ENCODE assay signal across 11 cellular contexts in the genomic region with DNA sequence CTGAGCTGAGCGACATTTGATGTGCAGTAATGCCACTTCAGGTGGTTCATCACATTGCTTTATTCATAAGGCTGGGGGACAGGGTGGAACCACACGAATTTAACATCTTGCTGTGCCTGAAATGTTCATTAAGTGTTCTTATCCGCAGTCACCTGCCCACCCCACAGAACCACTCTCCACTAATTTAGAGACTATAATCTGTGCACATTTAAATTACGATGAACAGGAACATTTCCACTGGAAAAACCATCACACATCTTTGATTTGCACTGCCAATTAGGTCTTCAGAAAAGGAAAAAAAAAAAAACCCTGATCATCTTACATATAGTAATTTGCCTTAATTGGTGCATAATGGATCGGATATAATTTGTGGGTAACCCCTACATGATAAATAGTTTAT. TPM values are rescaled to one million over a fixed set of nuclear protein-coding genes. Genes with fewer than 3 reads are reported as not detected.
DNase-seq lines count a peak whose midpoint lies in the region; ATAC-seq and TF ChIP-seq lines count a peak whose summit lies in the region.
"Had no signal": no experiment of that assay in that cellular context is flagged by ENCODE, and none has a peak within 500 bp of the region (broad histone marks: within the 10 kb centered on the region; RNA-seq: fewer than 3 reads in every experiment).

No MANE protein-coding gene starts in this region.

- H3K4me3 ChIP-seq in CD4-positive, alpha-beta memory T cell (ENCODE audit: low read length in 2 of 2), result no peak overlapping the region
- H3K4me3 ChIP-seq in naive thymus-derived CD4-positive, alpha-beta T cell (ENCODE audit: low read length), result no peak overlapping the region

- H3K4me3 Mint-ChIP-seq in CD4-positive, alpha-beta memory T cell, result peak overlapping the region in 5 of 8 donors; percentile 10 to 34 (median 12)
- H3K4me3 Mint-ChIP-seq in HFFc6, result peak overlapping the region; percentile 91
- H3K4me3 Mint-ChIP-seq in activated T-helper 1 cell treated with anti-CD3 and anti-CD28 coated beads, Interleukin-12 subunit alpha, Interleukin-12 subunit beta, Interleukin-2, Interleukin-4 antibody, amounts not matched to agents 30 ng/mL and 10 ng/mL and 1 ng/mL, durations not matched to agents 14 hours and 24 hours and 36 hours, result peak overlapping the region; percentile 59
- peak overlapping the region; percentile 1 to 92 (median 70) for H3K4me3 Mint-ChIP-seq in naive thymus-derived CD4-positive, alpha-beta T cell

- DNase-seq in CD4-positive, alpha-beta memory T cell, result no peak
- no peak for DNase-seq in HFFc6
- no peak for DNase-seq in activated T-helper 1 cell treated with anti-CD3 and anti-CD28 coated beads, Interleukin-12 subunit alpha, Interleukin-12 subunit beta, Interleukin-2, Interleukin-4 antibody, amounts not matched to agents 30 ng/mL and 10 ng/mL and 1 ng/mL, durations not matched to agents 14 hours and 24 hours and 36 hours (ENCODE audit: low spot score)
- no peak for DNase-seq in naive thymus-derived CD4-positive, alpha-beta T cell
- no peak for DNase-seq in pons (ENCODE audit: low spot score)
- DNase-seq in RKO (ENCODE audit: low spot score), result no peak
- DNase-seq: DMS79; posterior cingulate gyrus; SHP77 treated with DMSO at 0.1 percent for 48 hours; stimulated activated CD4-positive, alpha-beta T cell treated with anti-CD3 and anti-CD28 coated beads, Interleukin-2, amount 100 ng/mL, for 24 hours had no signal

- H3K9me3 Mint-ChIP-seq in CD4-positive, alpha-beta memory T cell, result no peaks in the 10 kb centered on the region
- no peaks in the 10 kb centered on the region for H3K9me3 Mint-ChIP-seq in HFFc6
- H3K9me3 Mint-ChIP-seq in activated T-helper 1 cell treated with anti-CD3 and anti-CD28 coated beads, Interleukin-12 subunit alpha, Interleukin-12 subunit beta, Interleukin-2, Interleukin-4 antibody, amounts not matched to agents 30 ng/mL and 10 ng/mL and 1 ng/mL, durations not matched to agents 14 hours and 24 hours and 36 hours, result no peaks in the 10 kb centered on the region
- no peaks in the 10 kb centered on the region for H3K9me3 Mint-ChIP-seq in naive thymus-derived CD4-positive, alpha-beta T cell

- no peak for ATAC-seq in naive thymus-derived CD4-positive, alpha-beta T cell
- no peak for ATAC-seq in GM19328 (IDR thresholded peaks at IDR 0.05; ENCODE audit: unreplicated experiment)

- no peaks in the 10 kb centered on the region for H3K36me3 ChIP-seq in CD4-positive, alpha-beta memory T cell (ENCODE audit: insufficient read depth, low read length)
- peaks cover 0 to 3% (median 0%) of the 10 kb centered on the region in 3 experiments for H3K36me3 ChIP-seq in naive thymus-derived CD4-positive, alpha-beta T cell (ENCODE audit: control insufficient read depth in 2 of 3, insufficient read depth in 3 of 3, low read length in 3 of 3)

- H3K27me3 Mint-ChIP-seq in CD4-positive, alpha-beta memory T cell, result no peaks in the 10 kb centered on the region
- no peaks in the 10 kb centered on the region for H3K27me3 Mint-ChIP-seq in HFFc6 (ENCODE audit: insufficient read depth)
- peaks cover 9% of the 10 kb centered on the region for H3K27me3 Mint-ChIP-seq in activated T-helper 1 cell treated with anti-CD3 and anti-CD28 coated beads, Interleukin-12 subunit alpha, Interleukin-12 subunit beta, Interleukin-2, Interleukin-4 antibody, amounts not matched to agents 30 ng/mL and 10 ng/mL and 1 ng/mL, durations not matched to agents 14 hours and 24 hours and 36 hours (ENCODE audit: insufficient read depth)
- H3K27me3 Mint-ChIP-seq in naive thymus-derived CD4-positive, alpha-beta T cell, result peaks cover 0 to 8% (median 0%) of the 10 kb centered on the region in 5 donors

- intact Hi-C loops in CD4-positive, alpha-beta memory T cell (cut with micrococcal nuclease), result no loop called here
- intact Hi-C loops in activated T-helper 1 cell treated with anti-CD3 and anti-CD28 coated beads, Interleukin-12 subunit alpha, Interleukin-12 subunit beta, Interleukin-2, Interleukin-4 antibody, amounts not matched to agents 30 ng/mL and 10 ng/mL and 1 ng/mL, durations not matched to agents 14 hours and 24 hours and 36 hours (cut with micrococcal nuclease), result loop anchor here (5.0 to 10.0 kb wide), 4 partner anchors 179 to 1071 kb away; a partner anchor contains a TSS
- intact Hi-C loops in naive thymus-derived CD4-positive, alpha-beta T cell (cut with micrococcal nuclease), result loop anchor here in 1 of 2 donors (10.0 kb wide), 1 partner anchor 1071 kb away; a partner anchor contains a TSS

- no peaks in the 10 kb centered on the region for H3K9me3 ChIP-seq in CD4-positive, alpha-beta memory T cell (ENCODE audit: control insufficient read depth in 1 of 2, low read length in 2 of 2)
- H3K9me3 ChIP-seq in naive thymus-derived CD4-positive, alpha-beta T cell (ENCODE audit: control insufficient read depth in 2 of 3, low read length in 3 of 3), result no peaks in the 10 kb centered on the region

- H3K27me3 ChIP-seq in CD4-positive, alpha-beta memory T cell (ENCODE audit: insufficient read depth, low read length), result no peaks in the 10 kb centered on the region
- H3K27me3 ChIP-seq in naive thymus-derived CD4-positive, alpha-beta T cell (ENCODE audit: control insufficient read depth in 2 of 2, insufficient read depth in 2 of 2, low read length in 2 of 2), result no peaks in the 10 kb centered on the region

- CTCF ChIA-PET in CD4-positive, alpha-beta memory T cell (lab: Charles Lee; ENCODE audit: partially characterized antibody), result interaction anchor here (0.9 kb wide), 1 partner anchor 73 kb away, joined by 5 read pairs; no protein-coding TSS in a partner anchor
- CTCF ChIA-PET in naive thymus-derived CD4-positive, alpha-beta T cell (lab: Charles Lee), result interaction anchor here (0.6 to 0.8 kb wide), 2 partner anchors 31 to 136 kb away, joined by 3 to 4 read pairs; no protein-coding TSS in a partner anchor

- POLR2A ChIA-PET in CD4-positive, alpha-beta memory T cell (lab: Charles Lee; ENCODE audit: partially characterized antibody), result no interaction called here
- POLR2A ChIA-PET in naive thymus-derived CD4-positive, alpha-beta T cell (lab: Charles Lee), result interaction anchor here (0.6 to 1.1 kb wide), 3 partner anchors 12 to 32 kb away, joined by 3 to 5 read pairs (median 3); no protein-coding TSS in a partner anchor

- H3K27ac Mint-ChIP-seq in CD4-positive, alpha-beta memory T cell, result no peak overlapping the region
- H3K27ac Mint-ChIP-seq in HFFc6, result no peak overlapping the region
- no peak overlapping the region for H3K27ac Mint-ChIP-seq in activated T-helper 1 cell treated with anti-CD3 and anti-CD28 coated beads, Interleukin-12 subunit alpha, Interleukin-12 subunit beta, Interleukin-2, Interleukin-4 antibody, amounts not matched to agents 30 ng/mL and 10 ng/mL and 1 ng/mL, durations not matched to agents 14 hours and 24 hours and 36 hours
- H3K27ac Mint-ChIP-seq in naive thymus-derived CD4-positive, alpha-beta T cell, result peak overlapping the region in 1 of 9 donors; percentile 36

- peaks cover 4 to 41% (median 20%) of the 10 kb centered on the region in 4 donors for H3K4me1 Mint-ChIP-seq in CD4-positive, alpha-beta memory T cell
- peaks cover 86% of the 10 kb centered on the region for H3K4me1 Mint-ChIP-seq in HFFc6 (ENCODE audit: low read depth)
- H3K4me1 Mint-ChIP-seq in activated T-helper 1 cell treated with anti-CD3 and anti-CD28 coated beads, Interleukin-12 subunit alpha, Interleukin-12 subunit beta, Interleukin-2, Interleukin-4 antibody, amounts not matched to agents 30 ng/mL and 10 ng/mL and 1 ng/mL, durations not matched to agents 14 hours and 24 hours and 36 hours (ENCODE audit: low read depth), result peaks cover 84% of the 10 kb centered on the region
- peaks cover 36 to 88% (median 73%) of the 10 kb centered on the region in 7 donors for H3K4me1 Mint-ChIP-seq in naive thymus-derived CD4-positive, alpha-beta T cell

- TF ChIP-seq CTCF in HFFc6 (IDR thresholded peaks at IDR 0.05), result no peak

- H3K27ac ChIP-seq in CD4-positive, alpha-beta memory T cell (ENCODE audit: low read depth, low read length), result no peak overlapping the region
- no peak overlapping the region for H3K27ac ChIP-seq in naive thymus-derived CD4-positive, alpha-beta T cell (ENCODE audit: low read depth, low read length)

- H3K4me1 ChIP-seq in CD4-positive, alpha-beta memory T cell (ENCODE audit: insufficient read depth, low read length), result peaks cover 15% of the 10 kb centered on the region
- peaks cover 0 to 37% of the 10 kb centered on the region in 2 donors for H3K4me1 ChIP-seq in naive thymus-derived CD4-positive, alpha-beta T cell (ENCODE audit: control insufficient read depth in 2 of 2, insufficient read depth in 2 of 2, low read length in 2 of 2)

- H3K36me3 Mint-ChIP-seq in CD4-positive, alpha-beta memory T cell, result peaks cover 0 to 1% of the 10 kb centered on the region in 2 donors
- H3K36me3 Mint-ChIP-seq in HFFc6 (ENCODE audit: low read depth), result peaks cover under 1% of the 10 kb centered on the region; the same call in 1 of the 2 replicates
- H3K36me3 Mint-ChIP-seq in activated T-helper 1 cell treated with anti-CD3 and anti-CD28 coated beads, Interleukin-12 subunit alpha, Interleukin-12 subunit beta, Interleukin-2, Interleukin-4 antibody, amounts not matched to agents 30 ng/mL and 10 ng/mL and 1 ng/mL, durations not matched to agents 14 hours and 24 hours and 36 hours (ENCODE audit: low read depth), result peaks cover 15% of the 10 kb centered on the region
- peaks cover 0 to 6% (median 5%) of the 10 kb centered on the region in 5 donors for H3K36me3 Mint-ChIP-seq in naive thymus-derived CD4-positive, alpha-beta T cell

RNA-seq across cellular contexts. Expression of a gene that starts 2.3 kb away (rescaled TPM):
- total RNA-seq in CD4-positive, alpha-beta memory T cell, result 10 to 100 TPM; 17.2 to 19.6 TPM
- 10 to 100 TPM; 10.4 to 15.6 TPM for polyA plus RNA-seq in CD4-positive, alpha-beta memory T cell
- 10 to 100 TPM; 32.9 to 51.4 (median 42.7) TPM for total RNA-seq in HFFc6 (2021; fragmentation: NEBNext Ultra II Directional; extraction: Animal tissue kit (Norgen Biotek cat#: 25700))
- 102 and 113 TPM in 2 replicates for total RNA-seq in activated T-helper 1 cell treated with anti-CD3 and anti-CD28 coated beads, Interleukin-12 subunit alpha, Interleukin-12 subunit beta, Interleukin-2, Interleukin-4 antibody, amounts not matched to agents 30 ng/mL and 10 ng/mL and 1 ng/mL, durations not matched to agents 14 hours and 24 hours and 36 hours
- 10 to 100 TPM; 24.3 to 47.0 (median 41.0) TPM for total RNA-seq in naive thymus-derived CD4-positive, alpha-beta T cell
- 10 to 100 TPM; 51.1 to 70.4 TPM for polyA plus RNA-seq in naive thymus-derived CD4-positive, alpha-beta T cell

Comparison
In these comparisons a context has a peak if more than half of its experiments do, and no peak if none do; other contexts are left out.
1. H3K4me3 Mint-ChIP-seq: peak in every context shown above with its lines; median percentile 91 in HFFc6; 70 in naive thymus-derived CD4-positive, alpha-beta T cell; 59 in activated T-helper 1 cell treated with anti-CD3 and anti-CD28 coated beads, Interleukin-12 subunit alpha, Interleukin-12 subunit beta, Interleukin-2, Interleukin-4 antibody, amounts not matched to agents 30 ng/mL and 10 ng/mL and 1 ng/mL, durations not matched to agents 14 hours and 24 hours and 36 hours; 12 in CD4-positive, alpha-beta memory T cell.